Comparison of ENCODE assay signal across 1 cellular context in genomic region chr1:205421728-205422127, GRCh38.
TF ChIP-seq lines count a peak whose summit lies in the region.

A gene with protein sequence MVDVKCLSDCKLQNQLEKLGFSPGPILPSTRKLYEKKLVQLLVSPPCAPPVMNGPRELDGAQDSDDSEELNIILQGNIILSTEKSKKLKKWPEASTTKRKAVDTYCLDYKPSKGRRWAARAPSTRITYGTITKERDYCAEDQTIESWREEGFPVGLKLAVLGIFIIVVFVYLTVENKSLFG (minus strand): TSS chr1:205422056. CDS start chr1:205420536, 1,520 bp downstream.

TF ChIP-seq in HCT116, 20 proteins besides CTCF, POLR2A, EP300 and RAD21 (continued from another document):
- TF ChIP-seq ELF1 (IDR thresholded peaks at IDR 0.05; ENCODE audit: borderline replicate concordance, low read depth) (no peak), ZNF274 (IDR thresholded peaks at IDR 0.05; ENCODE audit: low read depth, low read length) (no peak), CBX3 (IDR thresholded peaks at IDR 0.05; ENCODE audit: low read depth) (no peak), YY1 (IDR thresholded peaks at IDR 0.05; ENCODE audit: extremely low read depth, insufficient replicate concordance, low read depth, low read length) (no peak)
- TF ChIP-seq, protein P1, sequence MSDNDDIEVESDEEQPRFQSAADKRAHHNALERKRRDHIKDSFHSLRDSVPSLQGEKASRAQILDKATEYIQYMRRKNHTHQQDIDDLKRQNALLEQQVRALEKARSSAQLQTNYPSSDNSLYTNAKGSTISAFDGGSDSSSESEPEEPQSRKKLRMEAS (IDR thresholded peaks at IDR 0.05): no peak
